22 cellular contexts compared by ENCODE assay signal in the genomic region with DNA sequence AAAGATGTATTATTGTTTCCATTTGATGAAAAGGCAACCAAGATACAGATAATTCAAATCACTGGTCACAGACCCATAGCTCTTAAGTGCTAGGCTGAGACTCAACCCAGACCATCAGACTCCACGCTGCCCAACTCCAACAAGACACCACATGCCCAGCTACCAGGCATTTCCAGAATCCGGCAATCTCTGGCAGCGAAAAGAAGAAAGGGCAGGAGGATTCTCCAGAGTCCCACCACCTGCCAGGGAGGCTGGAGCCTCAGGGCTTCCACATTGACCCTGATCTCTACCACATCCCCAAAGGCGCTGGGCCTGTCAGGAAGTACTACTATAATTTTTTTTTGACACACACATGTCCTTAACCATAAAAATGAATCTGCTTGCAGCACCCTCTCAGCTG.
DNase-seq lines count a peak whose midpoint lies in the region; ATAC-seq, FAIRE-seq and TF ChIP-seq lines count a peak whose summit lies in the region.
"Had no signal": no experiment of that assay in that cellular context is flagged by ENCODE, and none has a peak within 500 bp of the region (broad histone marks: within the 10 kb centered on the region; RNA-seq: fewer than 3 reads in every experiment).

No MANE protein-coding gene starts in this region.

- H3K4me1 ChIP-seq in BLaER1 treated with 17β-estradiol and CSF1 and Interleukin-3, amounts not matched to agents 10 nM and 100 nM, result peaks cover 34 to 96% (median 86%) of the 10 kb centered on the region in 10 experiments
- H3K4me1 ChIP-seq in thyroid gland, result peaks cover 13 to 55% of the 10 kb centered on the region in 2 donors
- H3K4me1 ChIP-seq: BE2C, HAP-1 had no signal

- H3K27ac ChIP-seq in BLaER1 treated with 17β-estradiol and CSF1 and Interleukin-3, amounts not matched to agents 10 nM and 100 nM, result peak overlapping the region in 7 of 11 experiments; percentile 7 to 99 (median 33); a peak in 11 of 22 replicates
- H3K27ac ChIP-seq in thyroid gland, result peak overlapping the region in 1 of 3 donors; percentile 28

- H4K20me1 ChIP-seq in BLaER1 treated with 17β-estradiol and CSF1 and Interleukin-3, amounts not matched to agents 10 nM and 100 nM, result peaks cover 0 to 99% (median 71%) of the 10 kb centered on the region in 11 experiments; a peak in 17 of 22 replicates

- ATAC-seq in GM21529 (IDR thresholded peaks at IDR 0.05; ENCODE audit: unreplicated experiment), result no peak
- ATAC-seq: WTC11 had no signal

- H3K4me3 Mint-ChIP-seq in neural crest cell, result no peak overlapping the region
- H3K4me3 Mint-ChIP-seq: activated CD4-positive, alpha-beta memory T cell treated with anti-CD3 and anti-CD28 coated beads for 36 hours; stimulated activated naive CD8-positive, alpha-beta T cell treated with anti-CD3 and anti-CD28 coated beads, Interleukin-15, Interleukin-2, amounts not matched to agents 100 ng/mL and 50 ng/mL, for 24 hours; WTC11 had no signal

- H3K9me3 ChIP-seq in BLaER1 treated with 17β-estradiol and CSF1 and Interleukin-3, amounts not matched to agents 10 nM and 100 nM (replicated peaks in 1 of 11), result no peaks in the 10 kb centered on the region
- H3K9me3 ChIP-seq in thyroid gland, result no peaks in the 10 kb centered on the region
- H3K9me3 ChIP-seq: BE2C, HAP-1 had no signal

- intact Hi-C loops in thyroid gland (cut with DNase I), result no loop called here

- no peak for TF ChIP-seq POLR2A in thyroid gland (IDR thresholded peaks at IDR 0.05)

- H3K4me1 Mint-ChIP-seq in neural crest cell, result peaks cover 52% of the 10 kb centered on the region

- 98% methylated on average over 4 of the region's 4 CpGs for WGBS in thyroid gland, 2 donors

- no peaks in the 10 kb centered on the region for H3K9me3 Mint-ChIP-seq in neural crest cell
- H3K9me3 Mint-ChIP-seq: activated CD4-positive, alpha-beta memory T cell treated with anti-CD3 and anti-CD28 coated beads for 36 hours; immature natural killer cell; stimulated activated naive CD8-positive, alpha-beta T cell treated with anti-CD3 and anti-CD28 coated beads, Interleukin-15, Interleukin-2, amounts not matched to agents 100 ng/mL and 50 ng/mL, for 24 hours; WTC11 had no signal

- H3K36me3 ChIP-seq in BLaER1 treated with 17β-estradiol and CSF1 and Interleukin-3, amounts not matched to agents 10 nM and 100 nM, result peaks cover 0 to 19% (median 3%) of the 10 kb centered on the region in 11 experiments; a peak in 5 of 22 replicates
- H3K36me3 ChIP-seq in bronchial epithelial cell (ENCODE audit: control insufficient read depth, insufficient read depth, low read length) (peaks cover 3% of the 10 kb centered on the region), thyroid gland (no peaks in the 10 kb centered on the region)
- H3K36me3 ChIP-seq: BE2C, HAP-1 had no signal

- H3K27ac Mint-ChIP-seq in neural crest cell (ENCODE audit: unreplicated experiment), result peak overlapping the region; percentile 57
- H3K27ac Mint-ChIP-seq: activated CD4-positive, alpha-beta memory T cell treated with anti-CD3 and anti-CD28 coated beads for 36 hours; immature natural killer cell; stimulated activated naive CD8-positive, alpha-beta T cell treated with anti-CD3 and anti-CD28 coated beads, Interleukin-15, Interleukin-2, amounts not matched to agents 100 ng/mL and 50 ng/mL, for 24 hours; WTC11 had no signal

- no peaks in the 10 kb centered on the region for H3K36me3 Mint-ChIP-seq in neural crest cell (ENCODE audit: low read depth)
- H3K36me3 Mint-ChIP-seq: activated CD4-positive, alpha-beta memory T cell treated with anti-CD3 and anti-CD28 coated beads for 36 hours; immature natural killer cell; WTC11 had no signal

- no peaks in the 10 kb centered on the region for H3K27me3 Mint-ChIP-seq in neural crest cell (ENCODE audit: low read depth)
- H3K27me3 Mint-ChIP-seq: activated CD4-positive, alpha-beta memory T cell treated with anti-CD3 and anti-CD28 coated beads for 36 hours; stimulated activated naive CD8-positive, alpha-beta T cell treated with anti-CD3 and anti-CD28 coated beads, Interleukin-15, Interleukin-2, amounts not matched to agents 100 ng/mL and 50 ng/mL, for 24 hours had no signal

- FAIRE-seq in bronchial epithelial cell (lab: Jason Lieb, UNC), result no peak

- H3K27me3 ChIP-seq in BLaER1 treated with 17β-estradiol and CSF1 and Interleukin-3, amounts not matched to agents 10 nM and 100 nM, result no peaks in the 10 kb centered on the region
- H3K27me3 ChIP-seq in bronchial epithelial cell (ENCODE audit: control insufficient read depth, insufficient read depth, low read length), result no peaks in the 10 kb centered on the region
- H3K27me3 ChIP-seq in thyroid gland, result no peaks in the 10 kb centered on the region
- H3K27me3 ChIP-seq: BE2C had no signal

- H3K4me2 ChIP-seq in BLaER1 treated with 17β-estradiol and CSF1 and Interleukin-3, amounts not matched to agents 10 nM and 100 nM, result peak overlapping the region; percentile 19 to 99 (median 62)

- peak; percentile 36 for DNase-seq in HPDE6-E6E7 (ENCODE audit: extremely low spot score)
- DNase-seq in bronchial epithelial cell (ENCODE audit: low read depth), result peak; percentile 73
- no peak for DNase-seq in neural crest cell (ENCODE audit: low read depth, low spot score)
- no peak for DNase-seq in NCI-H2081 (lab: John Stamatoyannopoulos, UW)
- DNase-seq in thyroid gland, result no peak
- no peak for DNase-seq in hippocampal formation (lab: John Stamatoyannopoulos, UW)
- DNase-seq: activated T-cell treated with anti-CD3 and anti-CD28 coated beads for 4 hours, amniotic stem cell, BE2C, Calu3, caudate nucleus, GF-D8, immature natural killer cell, NCI-H1930, nucleus accumbens, SHP77 had no signal

- no peak for TF ChIP-seq CTCF in bronchial epithelial cell (IDR thresholded peaks at IDR 0.05; ENCODE audit: insufficient read depth, low read length, severe bottlenecking)
- no peak for TF ChIP-seq CTCF in neural crest cell (conservative IDR thresholded peaks at IDR 0.05)
- no peak for TF ChIP-seq CTCF in thyroid gland (IDR thresholded peaks at IDR 0.05)

- H3K9ac ChIP-seq in BLaER1 treated with 17β-estradiol and CSF1 and Interleukin-3, amounts not matched to agents 10 nM and 100 nM, result peak overlapping the region in 5 of 11 experiments; percentile 3 to 35 (median 13); a peak in 3 of 22 replicates

- no peak overlapping the region for H3K4me3 ChIP-seq in BLaER1 treated with 17β-estradiol and CSF1 and Interleukin-3, amounts not matched to agents 10 nM and 100 nM
- no peak overlapping the region for H3K4me3 ChIP-seq in bronchial epithelial cell (ENCODE audit: low read depth, low read length)
- H3K4me3 ChIP-seq in thyroid gland (replicated peaks in 1 of 3), result no peak overlapping the region
- H3K4me3 ChIP-seq: HAP-1 had no signal

Comparison
In these comparisons a context has a peak if more than half of its experiments do, and no peak if none do; other contexts are left out.
1. DNase-seq: peak in HPDE6-E6E7 (single experiment) and bronchial epithelial cell (single experiment); none in neural crest cell (single experiment), NCI-H2081 (0 of 2), thyroid gland (0 of 2) and hippocampal formation (0 of 2).